ENCODE assay signal across 8 cellular contexts in the genomic region with DNA sequence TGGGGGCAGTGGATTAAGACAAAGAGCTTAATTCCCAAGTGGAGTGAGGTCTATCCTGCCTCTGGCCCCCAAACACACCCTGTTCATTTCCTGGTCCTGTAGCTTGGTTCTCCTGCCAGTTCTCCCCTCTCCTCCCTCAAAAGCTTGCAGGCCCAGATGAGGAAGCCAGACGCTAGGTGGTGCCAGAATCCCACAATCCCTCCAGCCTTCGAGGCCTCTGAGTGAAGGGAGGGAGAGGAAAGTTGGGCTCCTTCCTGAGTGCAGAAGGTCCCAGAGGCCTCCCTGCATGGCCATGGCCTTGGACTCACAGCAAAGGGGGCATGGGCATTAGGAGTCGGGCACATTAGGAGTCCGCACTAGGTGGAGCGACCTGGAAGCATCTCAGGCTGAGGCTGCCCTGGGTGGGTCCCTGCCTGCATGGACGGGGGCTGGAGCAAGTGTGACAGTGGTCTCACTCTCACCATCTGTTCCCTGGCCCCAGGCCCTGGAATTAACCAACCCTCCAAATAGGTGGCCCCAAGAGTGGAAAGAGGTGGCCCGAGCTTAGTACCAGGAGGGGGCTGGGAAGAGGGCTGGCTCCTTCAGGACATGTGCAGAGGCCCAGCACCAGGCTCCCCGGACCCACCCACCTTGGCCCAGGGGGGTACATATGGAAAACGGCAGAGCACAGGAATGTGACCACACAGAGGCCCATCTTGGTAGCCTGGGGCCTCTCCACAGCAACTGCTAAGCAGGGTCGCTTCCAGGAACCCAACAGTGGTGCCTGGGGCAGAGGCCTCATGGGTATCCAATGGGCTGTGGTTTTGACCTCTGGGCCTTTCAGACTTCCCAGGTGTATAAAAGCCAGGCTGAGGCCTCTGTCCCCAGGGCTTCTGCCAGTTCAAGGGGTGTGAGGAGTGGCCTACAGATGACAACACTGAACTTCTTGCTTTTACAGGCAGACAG. TPM values are rescaled to one million over a fixed set of nuclear protein-coding genes. Genes with fewer than 3 reads are reported as not detected.
DNase-seq lines count a peak whose midpoint lies in the region; ATAC-seq and TF ChIP-seq lines count a peak whose summit lies in the region.

No MANE protein-coding gene starts in this region.

- no peaks in the 10 kb centered on the region for H3K9me3 Mint-ChIP-seq in activated CD4-positive, alpha-beta memory T cell treated with anti-CD3 and anti-CD28 coated beads for 36 hours
- H3K9me3 Mint-ChIP-seq in stimulated activated effector memory CD8-positive, alpha-beta T cell treated with anti-CD3 and anti-CD28 coated beads, Interleukin-12 subunit alpha, Interleukin-12 subunit beta, amount 100 ng/mL, for 72 hours, result no peaks in the 10 kb centered on the region
- H3K9me3 Mint-ChIP-seq in immature natural killer cell, result no peaks in the 10 kb centered on the region

- POLR2A ChIA-PET in activated CD4-positive, alpha-beta memory T cell treated with anti-CD3 and anti-CD28 coated beads for 36 hours (lab: Charles Lee), result interaction anchor here (1.0 kb wide), 1 partner anchor 167 kb away, joined by 3 read pairs; a partner anchor contains a TSS

- peaks cover 8 to 75% (median 43%) of the 10 kb centered on the region in 9 donors for H3K4me1 ChIP-seq in heart right ventricle

- ATAC-seq in heart right ventricle, result peak in 7 of 8 donors; percentile 19 to 36 (median 28)
- ATAC-seq in stimulated activated effector memory CD8-positive, alpha-beta T cell treated with anti-CD3 and anti-CD28 coated beads, Interleukin-12 subunit alpha, Interleukin-12 subunit beta, amount 100 ng/mL, for 72 hours, result no peak

- CTCF ChIA-PET in activated CD4-positive, alpha-beta memory T cell treated with anti-CD3 and anti-CD28 coated beads for 36 hours (lab: Charles Lee), result interaction anchor here (0.7 to 7.0 kb wide), 8 partner anchors 13 to 326 kb away, joined by 3 to 187 read pairs (median 8); a partner anchor contains a TSS

- H3K9me3 ChIP-seq in heart right ventricle, result no peaks in the 10 kb centered on the region

- H3K27ac ChIP-seq in heart right ventricle, result peak overlapping the region in 1 of 10 donors; percentile 80

- peak in 8 of 9 donors; percentile 22 to 68 (median 58) for TF ChIP-seq CTCF in heart right ventricle (IDR thresholded peaks at IDR 0.05)

- no peaks in the 10 kb centered on the region for H3K27me3 ChIP-seq in heart right ventricle

- no peak overlapping the region for H3K4me3 ChIP-seq in heart right ventricle

- H3K27ac Mint-ChIP-seq in activated CD4-positive, alpha-beta memory T cell treated with anti-CD3 and anti-CD28 coated beads for 36 hours, result peak overlapping the region; percentile 94
- H3K27ac Mint-ChIP-seq in stimulated activated effector memory CD8-positive, alpha-beta T cell treated with anti-CD3 and anti-CD28 coated beads, Interleukin-12 subunit alpha, Interleukin-12 subunit beta, amount 100 ng/mL, for 72 hours, result peak overlapping the region; percentile 99
- H3K27ac Mint-ChIP-seq in immature natural killer cell, result no peak overlapping the region

- no peak overlapping the region for H3K4me3 Mint-ChIP-seq in activated CD4-positive, alpha-beta memory T cell treated with anti-CD3 and anti-CD28 coated beads for 36 hours
- H3K4me3 Mint-ChIP-seq in stimulated activated effector memory CD8-positive, alpha-beta T cell treated with anti-CD3 and anti-CD28 coated beads, Interleukin-12 subunit alpha, Interleukin-12 subunit beta, amount 100 ng/mL, for 72 hours, result peak overlapping the region; percentile 76
- no peak overlapping the region for H3K4me3 Mint-ChIP-seq in immature natural killer cell

- no peaks in the 10 kb centered on the region for H3K36me3 Mint-ChIP-seq in activated CD4-positive, alpha-beta memory T cell treated with anti-CD3 and anti-CD28 coated beads for 36 hours
- peaks cover 32% of the 10 kb centered on the region for H3K36me3 Mint-ChIP-seq in stimulated activated effector memory CD8-positive, alpha-beta T cell treated with anti-CD3 and anti-CD28 coated beads, Interleukin-12 subunit alpha, Interleukin-12 subunit beta, amount 100 ng/mL, for 72 hours
- H3K36me3 Mint-ChIP-seq in immature natural killer cell, result no peaks in the 10 kb centered on the region

- intact Hi-C loops in activated CD4-positive, alpha-beta memory T cell treated with anti-CD3 and anti-CD28 coated beads for 36 hours (cut with micrococcal nuclease), result loop anchor here (5.0 kb wide), 4 partner anchors 88 to 587 kb away; a partner anchor contains a TSS
- intact Hi-C loops in heart right ventricle (cut with DNase I), result loop anchor here in 8 of 10 donors (2.0 to 5.0 kb wide), 8 partner anchors 23 to 392 kb away; no protein-coding TSS in a partner anchor

- 64 to 69% methylated on average over 10 of the region's 10 CpGs for WGBS in heart right ventricle, 2 donors

- H3K36me3 ChIP-seq in heart right ventricle, result no peaks in the 10 kb centered on the region

- DNase-seq in A172 (ENCODE audit: low spot score) (peak; percentile 38), GM03348 (ENCODE audit: low spot score) (peak; percentile 72), NCI-H2107 (lab: John Stamatoyannopoulos, UW) (peak; percentile 80), heart right ventricle (peak; percentile 66 to 74), immature natural killer cell (no peak), T-helper 2 cell (no peak)
- DNase-seq in activated CD4-positive, alpha-beta memory T cell treated with anti-CD3 and anti-CD28 coated beads for 36 hours, result peak; percentile 51
- no peak for DNase-seq in stimulated activated effector memory CD8-positive, alpha-beta T cell treated with anti-CD3 and anti-CD28 coated beads, Interleukin-12 subunit alpha, Interleukin-12 subunit beta, amount 100 ng/mL, for 72 hours (ENCODE audit: low spot score in 2 of 2)

- peaks cover 69% of the 10 kb centered on the region for H3K4me1 Mint-ChIP-seq in activated CD4-positive, alpha-beta memory T cell treated with anti-CD3 and anti-CD28 coated beads for 36 hours (ENCODE audit: low read depth)
- peaks cover 75% of the 10 kb centered on the region for H3K4me1 Mint-ChIP-seq in stimulated activated effector memory CD8-positive, alpha-beta T cell treated with anti-CD3 and anti-CD28 coated beads, Interleukin-12 subunit alpha, Interleukin-12 subunit beta, amount 100 ng/mL, for 72 hours
- H3K4me1 Mint-ChIP-seq in immature natural killer cell, result peaks cover 36% of the 10 kb centered on the region in 2 donors

- H3K27me3 Mint-ChIP-seq in activated CD4-positive, alpha-beta memory T cell treated with anti-CD3 and anti-CD28 coated beads for 36 hours, result no peaks in the 10 kb centered on the region
- H3K27me3 Mint-ChIP-seq in immature natural killer cell (ENCODE audit: low read depth in 3 of 3), result peaks cover 0 to 9% (median 5%) of the 10 kb centered on the region in 3 donors

RNA-seq across cellular contexts. Expression of a gene that starts 5.2 kb away (rescaled TPM):
- not detected in 2 replicates for total RNA-seq in A172 (2014; rRNA removed; shearing (Covaris generic))
- total RNA-seq in activated CD4-positive, alpha-beta memory T cell treated with anti-CD3 and anti-CD28 coated beads for 36 hours, result not detected
- 1 to 10 TPM in 7 of 10 donors, under 1 TPM in 3; 0.40 to 3.2 (median 1.4) TPM for total RNA-seq in heart right ventricle
- polyA plus RNA-seq in heart right ventricle, result 1 to 10 TPM; 1.9 to 6.0 TPM
- polyA plus RNA-seq in immature natural killer cell, result 10 to 100 TPM in 1 of 3 donors, 1 to 10 TPM in 2; 1.3 to 12.0 (median 3.4) TPM

RNA-seq across cellular contexts. Expression of a gene that starts 22.4 kb away (rescaled TPM):
- not detected in 2 replicates for total RNA-seq in A172 (2014; rRNA removed; shearing (Covaris generic))
- under 1 TPM; 0.29 to 0.67 TPM for total RNA-seq in activated CD4-positive, alpha-beta memory T cell treated with anti-CD3 and anti-CD28 coated beads for 36 hours
- total RNA-seq in heart right ventricle, result 1 to 10 TPM in 3 of 10 donors, under 1 TPM in 7; 0.23 to 1.5 (median 0.57) TPM
- under 1 TPM; 0.16 to 0.88 TPM for polyA plus RNA-seq in heart right ventricle
- polyA plus RNA-seq in immature natural killer cell, result not detected

RNA-seq across cellular contexts. Expression of a gene that starts 57.1 kb away (rescaled TPM):
- total RNA-seq in A172 (2014; rRNA removed; shearing (Covaris generic)), result 2.1 and 2.9 TPM in 2 replicates
- total RNA-seq in activated CD4-positive, alpha-beta memory T cell treated with anti-CD3 and anti-CD28 coated beads for 36 hours, result under 1 TPM; 0.26 to 0.61 TPM
- total RNA-seq in heart right ventricle, result 10 to 100 TPM; 22.0 to 42.5 (median 30.4) TPM
- polyA plus RNA-seq in heart right ventricle, result 10 to 100 TPM; 62.3 to 65.2 TPM
- polyA plus RNA-seq in immature natural killer cell, result not detected

Comparison
In these comparisons a context has a peak if more than half of its experiments do, and no peak if none do; other contexts are left out.
1. DNase-seq: peak in A172 (single experiment), GM03348 (single experiment), NCI-H2107 (single experiment), activated CD4-positive, alpha-beta memory T cell treated with anti-CD3 and anti-CD28 coated beads for 36 hours (single experiment) and heart right ventricle (2 of 2); none in stimulated activated effector memory CD8-positive, alpha-beta T cell treated with anti-CD3 and anti-CD28 coated beads, Interleukin-12 subunit alpha, Interleukin-12 subunit beta, amount 100 ng/mL, for 72 hours (0 of 2), immature natural killer cell (0 of 3) and T-helper 2 cell (0 of 5).
2. H3K27ac Mint-ChIP-seq: peak in activated CD4-positive, alpha-beta memory T cell treated with anti-CD3 and anti-CD28 coated beads for 36 hours (single experiment) and stimulated activated effector memory CD8-positive, alpha-beta T cell treated with anti-CD3 and anti-CD28 coated beads, Interleukin-12 subunit alpha, Interleukin-12 subunit beta, amount 100 ng/mL, for 72 hours (single experiment); none in immature natural killer cell (0 of 6).